In genomic region chr7:2940466-2940865, GRCh38 we compare ENCODE assay signal across 25 cellular contexts.
DNase-seq lines count a peak whose midpoint lies in the region; ATAC-seq, FAIRE-seq and TF ChIP-seq lines count a peak whose summit lies in the region.
"Had no signal": no experiment of that assay in that cellular context is flagged by ENCODE, and none has a peak within 500 bp of the region (broad histone marks: within the 10 kb centered on the region; RNA-seq: fewer than 3 reads in every experiment).

No MANE protein-coding gene starts in this region.

- H3K18ac ChIP-seq in H1 (ENCODE audit: extremely low read depth, low read length), result no peak overlapping the region

- H3K4ac ChIP-seq in H1 (replicated peaks; ENCODE audit: insufficient read length, low read depth, low read length), result no peak overlapping the region

- no peak for FAIRE-seq in H1 (lab: Jason Lieb, UNC)
- FAIRE-seq in urothelium cell line (lab: Jason Lieb, UNC), result peak; percentile 74
- FAIRE-seq: keratinocyte had no signal

- H3K27me3 Mint-ChIP-seq in T-helper 2 cell treated with Interferon-gamma antibody and Interleukin-4, amounts not matched to agents 5 μg/mL and 100 μg/mL, for 36 hours (ENCODE audit: low read depth), result no peaks in the 10 kb centered on the region
- no peaks in the 10 kb centered on the region for H3K27me3 Mint-ChIP-seq in stimulated activated naive CD8-positive, alpha-beta T cell treated with anti-CD3 and anti-CD28 coated beads, Interleukin-15, Interleukin-2, amounts not matched to agents 100 ng/mL and 50 ng/mL, for 24 hours

- TF ChIP-seq RAD21 in H1 (IDR thresholded peaks at IDR 0.05 in 1 of 2, conservative IDR thresholded peaks at IDR 0.05 in 1 of 2; ENCODE audit: low read depth in 2 of 2, low read length in 2 of 2), result no peak

- H3K14ac ChIP-seq in H1 (ENCODE audit: insufficient read length), result no peak overlapping the region

- H3K4me3 Mint-ChIP-seq in T-helper 2 cell treated with Interferon-gamma antibody and Interleukin-4, amounts not matched to agents 5 μg/mL and 100 μg/mL, for 36 hours, result no peak overlapping the region
- H3K4me3 Mint-ChIP-seq in stimulated activated naive CD8-positive, alpha-beta T cell treated with anti-CD3 and anti-CD28 coated beads, Interleukin-15, Interleukin-2, amounts not matched to agents 100 ng/mL and 50 ng/mL, for 24 hours, result no peak overlapping the region
- H3K4me3 Mint-ChIP-seq: nephron progenitor cell had no signal

- no peaks in the 10 kb centered on the region for H3K9me3 Mint-ChIP-seq in T-helper 2 cell treated with Interferon-gamma antibody and Interleukin-4, amounts not matched to agents 5 μg/mL and 100 μg/mL, for 36 hours
- no peaks in the 10 kb centered on the region for H3K9me3 Mint-ChIP-seq in stimulated activated naive CD8-positive, alpha-beta T cell treated with anti-CD3 and anti-CD28 coated beads, Interleukin-15, Interleukin-2, amounts not matched to agents 100 ng/mL and 50 ng/mL, for 24 hours
- H3K9me3 Mint-ChIP-seq: nephron progenitor cell had no signal

- H2AK5ac ChIP-seq in H1 (ENCODE audit: low read depth, low read length), result no peak overlapping the region

- no peak for TF ChIP-seq CTCF in H1 (IDR thresholded peaks at IDR 0.05; ENCODE audit: control extremely low read depth in 1 of 3, insufficient read depth in 1 of 3, low read depth in 1 of 3, low read length in 3 of 3)

- H3K56ac ChIP-seq in H1 (replicated peaks; ENCODE audit: insufficient read length, low read depth, low read length), result no peak overlapping the region

- peaks cover 59% of the 10 kb centered on the region for H3K36me3 Mint-ChIP-seq in T-helper 2 cell treated with Interferon-gamma antibody and Interleukin-4, amounts not matched to agents 5 μg/mL and 100 μg/mL, for 36 hours (ENCODE audit: low read depth)
- H3K36me3 Mint-ChIP-seq in stimulated activated naive CD8-positive, alpha-beta T cell treated with anti-CD3 and anti-CD28 coated beads, Interleukin-15, Interleukin-2, amounts not matched to agents 100 ng/mL and 50 ng/mL, for 24 hours (ENCODE audit: low read depth), result peaks cover 81% of the 10 kb centered on the region

- H2BK12ac ChIP-seq in H1 (ENCODE audit: low read depth, low read length), result no peak overlapping the region

- no peak for TF ChIP-seq EP300 in H1 (IDR thresholded peaks at IDR 0.05; ENCODE audit: borderline replicate concordance in 1 of 2, low read depth in 2 of 2, low read length in 2 of 2)

- H2BK5ac ChIP-seq in H1 (ENCODE audit: low read depth, low read length), result no peak overlapping the region

- no peaks in the 10 kb centered on the region for H4K20me1 ChIP-seq in H1 (replicated peaks in 1 of 2; ENCODE audit: control insufficient read depth in 1 of 2, insufficient read depth in 2 of 2, low read length in 2 of 2)

- TF ChIP-seq POLR2A in H1 (IDR thresholded peaks at IDR 0.05; ENCODE audit: control extremely low read depth in 1 of 2, low read depth in 2 of 2, low read length in 2 of 2), result no peak

- H3K36me3 ChIP-seq in H1 (ENCODE audit: control insufficient read depth in 2 of 4, insufficient read depth in 4 of 4, low read length in 3 of 4), result peaks cover 0 to 2% (median 0%) of the 10 kb centered on the region in 4 experiments; a peak in 3 of 8 replicates
- H3K36me3 ChIP-seq: brain microvascular endothelial cell, MG63, tibial nerve had no signal

- H3K79me1 ChIP-seq in H1 (ENCODE audit: low read depth, low read length), result no peaks in the 10 kb centered on the region

- no peak overlapping the region for H3K27ac ChIP-seq in H1 (ENCODE audit: low read depth, low read length)
- H3K27ac ChIP-seq: brain microvascular endothelial cell, epithelial cell of prostate, tibial nerve had no signal

- POLR2A ChIA-PET in H1 (lab: Charles Lee; ENCODE audit: partially characterized antibody), result no interaction called here

- peaks cover 0 to 4% (median 0%) of the 10 kb centered on the region in 4 experiments; a peak in 3 of 7 replicates for H3K4me1 ChIP-seq in H1 (replicated peaks in 1 of 4; ENCODE audit: control insufficient read depth in 3 of 4, insufficient read depth in 4 of 4, low read length in 3 of 4)
- H3K4me1 ChIP-seq: tibial nerve had no signal

- H3K9ac ChIP-seq in H1 (replicated peaks in 1 of 4; ENCODE audit: extremely low read depth in 1 of 4, low read depth in 3 of 4, low read length in 3 of 4), result no peak overlapping the region

- H2AFZ ChIP-seq in H1 (ENCODE audit: low read length), result no peak overlapping the region

- no peak overlapping the region for H2BK120ac ChIP-seq in H1 (replicated peaks; ENCODE audit: low read depth, low read length)

- H4K5ac ChIP-seq in H1 (ENCODE audit: insufficient read length, low read depth, low read length), result no peak overlapping the region

- H3K27me3 ChIP-seq in H1 (replicated peaks in 1 of 4; ENCODE audit: control insufficient read depth in 3 of 4, extremely low read depth in 1 of 4, insufficient read depth in 3 of 4, low read length in 3 of 4), result peaks cover 0 to 2% (median 0%) of the 10 kb centered on the region in 4 experiments; a peak in 1 of 7 replicates
- H3K27me3 ChIP-seq: brain microvascular endothelial cell, tibial nerve had no signal

- no peak for DNase-seq in T-helper 2 cell treated with Interferon-gamma antibody and Interleukin-4, amounts not matched to agents 5 μg/mL and 100 μg/mL, for 36 hours (ENCODE audit: low spot score)
- DNase-seq in T-helper 2 cell (no peak), H1 (ENCODE audit: low read depth in 1 of 2, low spot score in 2 of 2) (no peak), urothelium cell line (ENCODE audit: low spot score) (no peak), COR-L47 (lab: John Stamatoyannopoulos, UW) (no peak)
- no peak for DNase-seq in stimulated activated naive CD8-positive, alpha-beta T cell treated with anti-CD3 and anti-CD28 coated beads, Interleukin-15, Interleukin-2, amounts not matched to agents 100 U/mL and 50 U/mL, for 24 hours
- DNase-seq: 8988T; activated effector memory CD4-positive, alpha-beta T cell treated with Interleukin-2 at 50 U/mL for 16 hours; brain microvascular endothelial cell; DMS53; effector CD4-positive, alpha-beta T cell; glutamatergic neuron; KG1; left ventricle myocardium superior; MG63; midbrain; NCI-H2029; NCI-H526 treated with DMSO at 0.1 percent for 48 hours; nephron progenitor cell; SHP77 treated with DMSO at 0.1 percent for 48 hours had no signal

- no peak overlapping the region for H4K8ac ChIP-seq in H1 (ENCODE audit: extremely low read depth, insufficient read depth, low read length)

- peak overlapping the region; percentile 58 for H3K27ac Mint-ChIP-seq in T-helper 2 cell treated with Interferon-gamma antibody and Interleukin-4, amounts not matched to agents 5 μg/mL and 100 μg/mL, for 36 hours
- peak overlapping the region; percentile 65 for H3K27ac Mint-ChIP-seq in stimulated activated naive CD8-positive, alpha-beta T cell treated with anti-CD3 and anti-CD28 coated beads, Interleukin-15, Interleukin-2, amounts not matched to agents 100 ng/mL and 50 ng/mL, for 24 hours

- no peak overlapping the region for H4K91ac ChIP-seq in H1 (replicated peaks; ENCODE audit: insufficient read length, low read length)

- no peaks in the 10 kb centered on the region for H3K9me3 ChIP-seq in H1 (ENCODE audit: insufficient read depth in 2 of 2, low read depth in 1 of 2, low read length in 1 of 2)
- H3K9me3 ChIP-seq: MG63 had no signal

- peaks cover 2% of the 10 kb centered on the region; the same call in 1 of the 2 replicates for H3K23me2 ChIP-seq in H1 (ENCODE audit: low read depth, low read length)

- 0 out of 2 replicates have a peak overlapping the region, but pooled peaks have one; percentile 5 for H2BK15ac ChIP-seq in H1 (ENCODE audit: low read length)

- H3K4me2 ChIP-seq in H1 (ENCODE audit: insufficient read depth in 1 of 2, low read depth in 2 of 2, low read length in 2 of 2), result no peak overlapping the region

- no peak for ATAC-seq in stimulated activated naive CD8-positive, alpha-beta T cell treated with anti-CD3 and anti-CD28 coated beads, Interleukin-15, Interleukin-2, amounts not matched to agents 100 U/mL and 50 U/mL, for 24 hours
- no peak for ATAC-seq in HG03432 (IDR thresholded peaks at IDR 0.05; ENCODE audit: unreplicated experiment)
- ATAC-seq: left ventricle myocardium superior had no signal

- no peaks in the 10 kb centered on the region for H3K79me2 ChIP-seq in H1 (ENCODE audit: control insufficient read depth in 1 of 2, insufficient read depth in 2 of 2, low read length in 2 of 2)

- H3K23ac ChIP-seq in H1 (ENCODE audit: insufficient read length), result no peak overlapping the region

- H3K4me1 Mint-ChIP-seq in T-helper 2 cell treated with Interferon-gamma antibody and Interleukin-4, amounts not matched to agents 5 μg/mL and 100 μg/mL, for 36 hours (ENCODE audit: low read depth), result no peaks in the 10 kb centered on the region
- H3K4me1 Mint-ChIP-seq in stimulated activated naive CD8-positive, alpha-beta T cell treated with anti-CD3 and anti-CD28 coated beads, Interleukin-15, Interleukin-2, amounts not matched to agents 100 ng/mL and 50 ng/mL, for 24 hours (ENCODE audit: low read depth), result peaks cover 15% of the 10 kb centered on the region

- H3K4me3 ChIP-seq in H1 (ENCODE audit: extremely low read depth in 1 of 4, insufficient read depth in 2 of 4, low read depth in 3 of 4, low read length in 4 of 4), result no peak overlapping the region
- H3K4me3 ChIP-seq: MG63, tibial nerve had no signal

- H2BK20ac ChIP-seq in H1 (ENCODE audit: low read length), result no peak overlapping the region

- CTCF ChIA-PET in H1 (lab: Charles Lee; ENCODE audit: partially characterized antibody), result interaction anchor here (1.2 kb wide), 1 partner anchor 19 kb away, joined by 4 read pairs; no protein-coding TSS in a partner anchor

TF ChIP-seq in H1, 55 proteins besides CTCF, POLR2A, EP300 and RAD21 (continues in another document):
- no peak for TF ChIP-seq TCF12 (IDR thresholded peaks at IDR 0.05; ENCODE audit: low read depth, low read length)
- no peak for TF ChIP-seq RNF2 (IDR thresholded peaks at IDR 0.05; ENCODE audit: borderline replicate concordance, low read depth, low read length, missing control alignments, poor library complexity, severe bottlenecking)
- TF ChIP-seq JUN (IDR thresholded peaks at IDR 0.05; ENCODE audit: low read depth, low read length), result no peak
- no peak for TF ChIP-seq SIN3A (conservative IDR thresholded peaks at IDR 0.05 in 1 of 2, IDR thresholded peaks at IDR 0.05 in 1 of 2; ENCODE audit: low read depth in 1 of 2, low read length in 2 of 2)
- no peak for TF ChIP-seq PHF8 (conservative IDR thresholded peaks at IDR 0.05; ENCODE audit: low read depth, low read length)
- no peak for TF ChIP-seq NANOG (IDR thresholded peaks at IDR 0.05; ENCODE audit: insufficient read depth, low read depth, low read length, poor library complexity, severe bottlenecking)
- no peak for TF ChIP-seq CREB1 (IDR thresholded peaks at IDR 0.05)
- no peak for TF ChIP-seq ATF3 (IDR thresholded peaks at IDR 0.05; ENCODE audit: insufficient read depth, low read depth, low read length)
